Comparison of ENCODE assay signal across 19 cellular contexts in the genomic region with DNA sequence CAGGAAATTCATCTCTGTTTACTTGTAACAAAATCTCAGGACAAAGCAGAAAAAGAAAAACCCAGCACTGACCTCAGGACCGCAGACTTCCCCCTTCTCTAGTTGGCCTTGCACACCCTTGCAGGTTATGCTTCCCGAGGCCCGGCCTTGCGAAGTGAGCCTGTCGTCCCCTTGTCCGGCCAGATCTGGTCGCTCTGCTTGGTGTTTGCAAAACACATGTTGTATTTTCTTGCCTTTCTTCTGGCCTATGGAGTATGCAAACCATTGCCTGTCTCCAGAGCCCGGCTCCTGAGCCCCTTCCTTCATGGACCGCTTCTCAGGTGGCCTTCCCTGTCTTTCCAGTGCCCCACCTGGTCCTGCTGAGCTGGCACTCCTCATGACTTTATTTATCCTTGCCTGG. TPM values are rescaled to one million over a fixed set of nuclear protein-coding genes. Genes with fewer than 3 reads are reported as not detected.
DNase-seq lines count a peak whose midpoint lies in the region; ATAC-seq and TF ChIP-seq lines count a peak whose summit lies in the region.
"Had no signal": no experiment of that assay in that cellular context is flagged by ENCODE, and none has a peak within 500 bp of the region (broad histone marks: within the 10 kb centered on the region; RNA-seq: fewer than 3 reads in every experiment).

No MANE protein-coding gene starts in this region.

- TF ChIP-seq POLR2A in heart left ventricle (IDR thresholded peaks at IDR 0.05) (no peak), spleen (IDR thresholded peaks at IDR 0.05) (no peak)

- no peaks in the 10 kb centered on the region for H3K9me3 Mint-ChIP-seq in endodermal cell
- H3K9me3 Mint-ChIP-seq: CD8-positive, alpha-beta T cell had no signal

- peaks cover 3% of the 10 kb centered on the region for H3K36me3 Mint-ChIP-seq in endodermal cell (ENCODE audit: low read depth)
- H3K36me3 Mint-ChIP-seq: CD8-positive, alpha-beta T cell had no signal

- peak overlapping the region; percentile 46 for H3K27ac Mint-ChIP-seq in endodermal cell
- H3K27ac Mint-ChIP-seq: CD8-positive, alpha-beta T cell had no signal

- intact Hi-C loops in heart left ventricle (cut with DNase I) (no loop called here), right cardiac atrium (cut with DNase I) (no loop called here), spleen (cut with DNase I; ENCODE audit: low total_unique reads) (no loop called here)

- WGBS in heart left ventricle, 4 donors: 85 to 90% (median 87%) methylated on average over 9 of the region's 9 CpGs
- WGBS in right cardiac atrium: 84% methylated on average over 9 of the region's 9 CpGs
- WGBS in endodermal cell (ENCODE audit: insufficient coverage in 1 of 2, insufficient read length in 1 of 2), 2 experiments: 90 to 95% methylated on average over 9 of the region's 9 CpGs
- WGBS in spleen, 5 donors: 57 to 75% (median 72%) methylated on average over 9 of the region's 9 CpGs

- H3K4me3 ChIP-seq in heart left ventricle (no peak overlapping the region), right cardiac atrium (ENCODE audit: low read length) (no peak overlapping the region), endodermal cell (ENCODE audit: low read length) (no peak overlapping the region), neutrophil (ENCODE audit: low read depth in 1 of 2, low read length in 1 of 2) (peak overlapping the region in 1 of 2 experiments; percentile 39), spleen (no peak overlapping the region)

- H3K36me3 ChIP-seq in heart left ventricle (no peaks in the 10 kb centered on the region), endodermal cell (ENCODE audit: control insufficient read depth, insufficient read depth, low read length) (no peaks in the 10 kb centered on the region), neutrophil (peaks cover 9% of the 10 kb centered on the region), spleen (peaks cover 0 to 15% (median 0%) of the 10 kb centered on the region in 6 donors)
- H3K36me3 ChIP-seq: BE2C had no signal

- peaks cover 38% of the 10 kb centered on the region for H3K4me1 Mint-ChIP-seq in endodermal cell

- no peak for TF ChIP-seq CTCF in heart left ventricle (IDR thresholded peaks at IDR 0.05)
- TF ChIP-seq CTCF in endodermal cell (conservative IDR thresholded peaks at IDR 0.05): no peak
- TF ChIP-seq CTCF in neutrophil (IDR thresholded peaks at IDR 0.05): no peak
- no peak for TF ChIP-seq CTCF in spleen (IDR thresholded peaks at IDR 0.05 in 8 of 11, conservative IDR thresholded peaks at IDR 0.05 in 3 of 11)
- no peak for TF ChIP-seq CTCF in GM10266 (IDR thresholded peaks at IDR 0.05; ENCODE audit: control insufficient read depth, insufficient read depth, low read depth, missing control alignments)

- no peaks in the 10 kb centered on the region for H3K9me3 ChIP-seq in heart left ventricle
- H3K9me3 ChIP-seq in right cardiac atrium (ENCODE audit: control insufficient read depth, low read length): no peaks in the 10 kb centered on the region
- H3K9me3 ChIP-seq in endodermal cell (ENCODE audit: control insufficient read depth, low read length): no peaks in the 10 kb centered on the region
- no peaks in the 10 kb centered on the region for H3K9me3 ChIP-seq in neutrophil
- H3K9me3 ChIP-seq in spleen: no peaks in the 10 kb centered on the region
- H3K9me3 ChIP-seq: BE2C had no signal

- no peak overlapping the region for H3K9ac ChIP-seq in endodermal cell (ENCODE audit: extremely low read depth, low read length, poor library complexity, severe bottlenecking)

- ATAC-seq in heart left ventricle (no peak), right cardiac atrium (no peak)
- ATAC-seq: CD8-positive, alpha-beta T cell; HCT116; PC-3 had no signal

- H3K27ac ChIP-seq in heart left ventricle (peak overlapping the region in 8 of 12 donors; percentile 2 to 82 (median 24)), right cardiac atrium (ENCODE audit: low read length) (no peak overlapping the region), endodermal cell (ENCODE audit: low read depth, low read length) (no peak overlapping the region), neutrophil (peak overlapping the region; percentile 83), spleen (peak overlapping the region in 6 of 8 donors; percentile 33 to 75 (median 49))

- no peaks in the 10 kb centered on the region for H3K27me3 ChIP-seq in heart left ventricle
- no peaks in the 10 kb centered on the region for H3K27me3 ChIP-seq in right cardiac atrium (ENCODE audit: control insufficient read depth, insufficient read depth)
- H3K27me3 ChIP-seq in endodermal cell (ENCODE audit: control insufficient read depth, insufficient read depth, low read length, poor library complexity, severe bottlenecking): no peaks in the 10 kb centered on the region
- H3K27me3 ChIP-seq in neutrophil: no peaks in the 10 kb centered on the region
- no peaks in the 10 kb centered on the region for H3K27me3 ChIP-seq in spleen (replicated peaks in 1 of 7)

- DNase-seq in heart left ventricle (no peak), right cardiac atrium (no peak), endodermal cell (no peak), spleen (no peak), mesenteric fat pad (ENCODE audit: low spot score) (no peak), GM10266 (ENCODE audit: extremely low spot score) (no peak), dedifferentiated amniotic fluid mesenchymal stem cell (ENCODE audit: extremely low spot score) (no peak)
- DNase-seq: 8988T; BE2C; CD8-positive, alpha-beta T cell; DMS79 treated with DMSO at 0.1 percent for 48 hours; KG1; NCI-H1436; NCI-H2029; NCI-H2171 treated with DMSO at 0.1 percent for 48 hours; NCI-H748 treated with DMSO at 0.1 percent for 48 hours; PC-3 had no signal

- H3K27me3 Mint-ChIP-seq in endodermal cell (ENCODE audit: insufficient read depth): peaks cover 3% of the 10 kb centered on the region

- H3K4me1 ChIP-seq in heart left ventricle (peaks cover 0 to 69% (median 16%) of the 10 kb centered on the region in 12 donors), right cardiac atrium (ENCODE audit: control insufficient read depth, insufficient read depth, low read length) (peaks cover 2% of the 10 kb centered on the region), endodermal cell (ENCODE audit: control insufficient read depth, insufficient read depth, low read length) (peaks cover 11% of the 10 kb centered on the region), neutrophil (ENCODE audit: control insufficient read depth in 1 of 2, insufficient read depth in 1 of 2, low read depth in 1 of 2, low read length in 1 of 2) (peaks cover 63 to 74% of the 10 kb centered on the region in 2 experiments), spleen (peaks cover 10 to 71% (median 36%) of the 10 kb centered on the region in 6 donors)
- H3K4me1 ChIP-seq: BE2C had no signal

- H3K4me3 Mint-ChIP-seq in endodermal cell: no peak overlapping the region
- H3K4me3 Mint-ChIP-seq: CD8-positive, alpha-beta T cell had no signal

RNA-seq across cellular contexts. Expression of a gene that starts 4.8 kb away (rescaled TPM):
- total RNA-seq in heart left ventricle (10 to 100 TPM; 18.1 to 73.0 (median 44.3) TPM), right cardiac atrium (10 to 100 TPM; 19.8 to 26.9 (median 23.1) TPM), endodermal cell (10 to 100 TPM; 68.0 to 88.9 TPM), spleen (10 to 100 TPM; 16.6 to 60.7 (median 44.4) TPM), mesenteric fat pad (31.8 TPM)
- polyA plus RNA-seq in heart left ventricle (10 to 100 TPM; 19.9 to 34.9 TPM), right cardiac atrium (21.9 TPM), spleen (10 to 100 TPM; 11.1 to 27.7 (median 16.4) TPM)
- 62.2 TPM for polyA plus RNA-seq in endodermal cell (2013, experiment 1 of 2)
- polyA plus RNA-seq in endodermal cell (2013, experiment 2 of 2): 51.6 TPM

Comparison
In these comparisons a context has a peak if more than half of its experiments do, and no peak if none do; other contexts are left out.
1. H3K27ac ChIP-seq: peak in heart left ventricle (8 of 12), neutrophil (single experiment) and spleen (6 of 8); none in right cardiac atrium (single experiment) and endodermal cell (single experiment).